20 cellular contexts compared by ENCODE assay signal in the genomic region with DNA sequence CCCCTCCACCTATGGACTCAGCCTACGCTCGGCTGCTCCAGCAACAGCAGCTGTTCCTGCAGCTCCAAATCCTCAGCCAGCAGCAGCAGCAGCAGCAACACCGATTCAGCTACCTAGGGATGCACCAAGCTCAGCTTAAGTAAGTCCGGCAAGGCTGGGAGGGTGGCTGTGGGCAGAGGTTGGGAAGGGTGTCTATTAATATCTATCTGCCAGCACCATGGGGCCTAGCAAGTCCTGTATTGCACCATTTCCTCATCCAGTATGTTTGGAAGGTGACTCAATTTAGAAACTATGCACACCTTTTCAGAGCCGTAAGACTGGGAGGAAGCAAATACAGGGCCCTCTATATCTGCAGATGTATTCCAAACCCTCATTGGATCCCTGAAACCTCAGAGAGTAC. TPM values are rescaled to one million over a fixed set of nuclear protein-coding genes. Genes with fewer than 3 reads are reported as not detected.
DNase-seq lines count a peak whose midpoint lies in the region; ATAC-seq, FAIRE-seq and TF ChIP-seq lines count a peak whose summit lies in the region.
"Had no signal": no experiment of that assay in that cellular context is flagged by ENCODE, and none has a peak within 500 bp of the region (broad histone marks: within the 10 kb centered on the region; RNA-seq: fewer than 3 reads in every experiment).

No MANE protein-coding gene starts in this region.

- H3K79me1 ChIP-seq in mesendoderm (ENCODE audit: low read length), result no peaks in the 10 kb centered on the region

- WGBS in mesendoderm (ENCODE audit: extremely low coverage, insufficient coverage, low lambda C conversion rate), result no CpG with 5 or more reads among the region's 5 CpGs

- DNase-seq in AG10803 (ENCODE audit: low read depth), result peak; percentile 19
- peak; percentile 9 for DNase-seq in WERI-Rb-1
- peak; percentile 63 for DNase-seq in Right ventricle myocardium superior
- DNase-seq in mesendoderm, result peak; percentile 27
- DNase-seq in SHP77 treated with DMSO at 0.1 percent for 48 hours (lab: John Stamatoyannopoulos, UW), result no peak
- no peak for DNase-seq in frontal cortex (ENCODE audit: low spot score in 2 of 2)
- DNase-seq: activated T-cell treated with anti-CD3 and anti-CD28 coated beads, Interleukin-2, amount 50 U/mL, for 1 hour; glutamatergic neuron; NCI-H187; NCI-H510A treated with DMSO at 0.1 percent for 48 hours; SK-N-SH; tibial artery had no signal

- H3K27ac ChIP-seq in WERI-Rb-1 (no peak overlapping the region), mesendoderm (ENCODE audit: low read depth, low read length) (no peak overlapping the region)
- H3K27ac ChIP-seq: C4-2B, skin epidermis had no signal

- no peak for TF ChIP-seq CTCF in AG10803 (conservative IDR thresholded peaks at IDR 0.05; ENCODE audit: low read length)
- no peak for TF ChIP-seq CTCF in WERI-Rb-1 (IDR thresholded peaks at IDR 0.05; ENCODE audit: low read depth, low read length)

- H3K36me3 ChIP-seq in WERI-Rb-1 (no peaks in the 10 kb centered on the region), mesendoderm (ENCODE audit: control insufficient read depth, insufficient read depth, low read length) (no peaks in the 10 kb centered on the region)
- H3K36me3 ChIP-seq: HAP-1 had no signal

- H3K4ac ChIP-seq in mesendoderm (ENCODE audit: low read depth, low read length), result no peak overlapping the region

- H3K4me3 ChIP-seq in AG10803 (ENCODE audit: low read length) (no peak overlapping the region), WERI-Rb-1 (ENCODE audit: low read depth, low read length) (no peak overlapping the region), mesendoderm (ENCODE audit: low read length) (no peak overlapping the region)
- H3K4me3 ChIP-seq: HAP-1, skin epidermis, tibial artery had no signal

- H3K79me2 ChIP-seq in mesendoderm (ENCODE audit: control insufficient read depth, insufficient read depth, low read length), result no peaks in the 10 kb centered on the region

- H3K4me2 ChIP-seq in mesendoderm (ENCODE audit: low read length), result no peak overlapping the region
- H3K4me2 ChIP-seq: SK-N-SH had no signal

- no peak overlapping the region for H4K5ac ChIP-seq in mesendoderm (ENCODE audit: low read length)

- H3K18ac ChIP-seq in mesendoderm (ENCODE audit: low read length), result no peak overlapping the region

- no peak overlapping the region for H3K23ac ChIP-seq in mesendoderm (ENCODE audit: low read length)

- H3K9me3 ChIP-seq in WERI-Rb-1 (ENCODE audit: severe bottlenecking), result no peaks in the 10 kb centered on the region
- H3K9me3 ChIP-seq: HAP-1, SK-N-SH, tibial artery had no signal

- H3K9ac ChIP-seq in mesendoderm (ENCODE audit: low read length), result no peak overlapping the region
- H3K9ac ChIP-seq: SK-N-SH had no signal

- no peak overlapping the region for H3K56ac ChIP-seq in mesendoderm (ENCODE audit: low read length)

- no peak overlapping the region for H2BK120ac ChIP-seq in mesendoderm (ENCODE audit: low read depth, low read length)

- H2BK5ac ChIP-seq in mesendoderm (ENCODE audit: low read length), result no peak overlapping the region

- peak; percentile 89 for ATAC-seq in Right ventricle myocardium superior (ENCODE audit: poor library complexity)
- no peak for ATAC-seq in HG02973 (IDR thresholded peaks at IDR 0.05; ENCODE audit: unreplicated experiment)
- no peak for ATAC-seq in HG03045 (IDR thresholded peaks at IDR 0.05; ENCODE audit: unreplicated experiment)

- intact Hi-C loops in Right ventricle myocardium superior (cut with DNase I), result loop anchor here (5.0 to 10.0 kb wide), 2 partner anchors 77 to 199 kb away; a partner anchor contains a TSS

- H2BK15ac ChIP-seq in mesendoderm (replicated peaks; ENCODE audit: low read depth), result no peak overlapping the region

- FAIRE-seq in frontal cortex (lab: Jason Lieb, UNC), result no peak
- FAIRE-seq: endothelial cell of umbilical vein, HTR-8/SVneo, islet of Langerhans had no signal

- no peak overlapping the region for H2AK5ac ChIP-seq in mesendoderm (ENCODE audit: low read length)

- no peak overlapping the region for H4K8ac ChIP-seq in mesendoderm (ENCODE audit: low read depth, low read length)

- H3K4me1 ChIP-seq in mesendoderm (ENCODE audit: control insufficient read depth, low read depth, low read length), result no peaks in the 10 kb centered on the region
- H3K4me1 ChIP-seq: HAP-1 had no signal

- H3K27me3 ChIP-seq in WERI-Rb-1 (ENCODE audit: insufficient read depth, low read depth, severe bottlenecking), result no peaks in the 10 kb centered on the region
- H3K27me3 ChIP-seq in mesendoderm (ENCODE audit: insufficient read depth, low read length, poor library complexity), result no peaks in the 10 kb centered on the region
- H3K27me3 ChIP-seq: tibial artery had no signal

RNA-seq across cellular contexts. Expression of a gene that starts 45.0 kb away (rescaled TPM):
- 7.9 TPM for total RNA-seq in Right ventricle myocardium superior
- polyA plus RNA-seq in mesendoderm (2013, experiment 1 of 2), result 5.3 TPM
- 5.5 TPM for polyA plus RNA-seq in mesendoderm (2013, experiment 2 of 2)
- total RNA-seq in frontal cortex, result 18.3 TPM

Comparison
In these comparisons a context has a peak if more than half of its experiments do, and no peak if none do; other contexts are left out.
1. DNase-seq: peak in AG10803 (single experiment), WERI-Rb-1 (single experiment), Right ventricle myocardium superior (single experiment) and mesendoderm (single experiment); none in SHP77 treated with DMSO at 0.1 percent for 48 hours (single experiment) and frontal cortex (0 of 2).